Comparison of ENCODE assay signal across 10 cellular contexts in genomic region chr9:98678244-98678842, GRCh38. TPM values are rescaled to one million over a fixed set of nuclear protein-coding genes. Genes with fewer than 3 reads are reported as not detected.
DNase-seq lines count a peak whose midpoint lies in the region; ATAC-seq and TF ChIP-seq lines count a peak whose summit lies in the region.
"Had no signal": no experiment of that assay in that cellular context is flagged by ENCODE, and none has a peak within 500 bp of the region (broad histone marks: within the 10 kb centered on the region; RNA-seq: fewer than 3 reads in every experiment).

No MANE protein-coding gene starts in this region.

- H3K4me2 ChIP-seq in SU-DHL-6 (ENCODE audit: low read depth, low read length, poor library complexity, severe bottlenecking), result no peak overlapping the region

- H3K27ac ChIP-seq in SU-DHL-6 (ENCODE audit: low read depth, low read length), result no peak overlapping the region

- no peaks in the 10 kb centered on the region for H3K9me2 ChIP-seq in SU-DHL-6 (replicated peaks; ENCODE audit: insufficient read depth, low read length)

- H3F3A ChIP-seq in SU-DHL-6 (ENCODE audit: insufficient read depth), result no peaks in the 10 kb centered on the region

- ATAC-seq in HG03469 (IDR thresholded peaks at IDR 0.05; ENCODE audit: unreplicated experiment) (no peak), HG03442 (IDR thresholded peaks at IDR 0.05; ENCODE audit: unreplicated experiment) (no peak)
- ATAC-seq: left ventricle myocardium superior had no signal

- no peaks in the 10 kb centered on the region for H3K79me2 ChIP-seq in SU-DHL-6 (ENCODE audit: insufficient read depth, low read length)

- H3K9me3 ChIP-seq in BE2C, result no peaks in the 10 kb centered on the region; the same call in 1 of the 2 replicates
- H3K9me3 ChIP-seq in SU-DHL-6 (ENCODE audit: insufficient read depth, low read length), result no peaks in the 10 kb centered on the region

- H3K4me3 ChIP-seq in BE2C (ENCODE audit: low read depth, low read length) (no peak overlapping the region), SU-DHL-6 (ENCODE audit: insufficient read depth, low read length, poor library complexity, severe bottlenecking) (no peak overlapping the region)

- 0 out of 2 replicates have a peak, but pooled peaks cover 2% of the 10 kb centered on the region for H3K27me3 ChIP-seq in BE2C
- no peaks in the 10 kb centered on the region for H3K27me3 ChIP-seq in SU-DHL-6 (ENCODE audit: low read length)

- no peak overlapping the region for H3K9ac ChIP-seq in SU-DHL-6 (ENCODE audit: low read length)

- DNase-seq in BE2C (no peak), iris pigment epithelial cell (ENCODE audit: low read depth) (peak; percentile 25), NCI-H146 (lab: John Stamatoyannopoulos, UW) (no peak), NCI-H1694 treated with DMSO at 0.1 percent for 48 hours (lab: John Stamatoyannopoulos, UW) (no peak)
- DNase-seq: amygdala, left ventricle myocardium superior had no signal

- H3K4me1 ChIP-seq in BE2C, result no peaks in the 10 kb centered on the region

- H3K36me3 ChIP-seq in BE2C, result no peaks in the 10 kb centered on the region
- H3K36me3 ChIP-seq in SU-DHL-6 (ENCODE audit: low read length), result no peaks in the 10 kb centered on the region

- no peak overlapping the region for H2AFZ ChIP-seq in SU-DHL-6 (ENCODE audit: low read depth, low read length, severe bottlenecking)

- TF ChIP-seq CTCF in BE2C (IDR thresholded peaks at IDR 0.05; ENCODE audit: low read depth, low read length), result peak; percentile 57
- peak; percentile 70 for TF ChIP-seq CTCF in GM12873 (IDR thresholded peaks at IDR 0.05; ENCODE audit: insufficient read depth, low read depth, low read length, missing control alignments)
- peak; percentile 39 for TF ChIP-seq CTCF in SU-DHL-6 (IDR thresholded peaks at IDR 0.05; ENCODE audit: insufficient read depth, low read length, poor library complexity, severe bottlenecking)

- H4K20me1 ChIP-seq in SU-DHL-6 (ENCODE audit: low read depth, low read length), result no peaks in the 10 kb centered on the region

RNA-seq across cellular contexts. Expression of gene GABBR2, which starts 30.4 kb away (rescaled TPM):
- polyA plus RNA-seq in BE2C (2012; ENCODE audit: insufficient read depth, insufficient read length, low read depth), result 1.1 TPM
